ENCODE assay signal across 1 cellular context in the genomic region with DNA sequence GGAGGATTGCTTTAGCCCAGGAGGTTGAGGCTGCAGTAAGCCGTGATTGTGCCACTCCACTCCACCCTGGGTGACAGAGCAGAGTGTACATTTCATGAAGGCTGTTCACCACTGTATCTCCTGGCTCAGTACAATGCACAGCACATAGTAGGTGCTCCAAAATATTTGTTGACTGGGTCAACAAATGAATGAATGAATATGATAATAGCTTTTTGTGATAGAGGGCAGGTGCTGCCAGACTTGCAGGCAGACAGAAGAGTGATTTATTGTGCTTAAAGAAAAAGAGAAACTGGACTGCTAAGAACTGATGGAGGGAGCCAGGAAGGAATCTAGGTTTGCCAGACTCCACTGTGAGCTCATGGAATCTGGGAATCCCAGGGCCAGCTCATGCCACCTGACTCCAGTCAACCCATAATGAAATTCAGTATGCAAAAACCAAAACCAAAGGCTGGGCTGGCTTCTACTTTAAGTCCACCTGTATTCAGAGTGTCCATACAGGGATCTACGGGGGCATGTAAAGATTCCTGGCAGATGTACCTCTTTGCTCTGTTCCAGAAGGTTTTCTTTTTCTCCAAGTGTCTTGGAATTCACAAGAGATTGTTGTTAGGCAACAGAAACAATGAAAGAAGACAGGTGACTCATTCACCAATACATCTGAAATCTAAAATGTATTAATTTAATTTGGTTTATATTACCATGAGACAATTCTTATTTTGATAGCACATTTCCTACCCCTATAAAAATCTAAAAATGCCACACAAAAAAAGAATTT.
TF ChIP-seq lines count a peak whose summit lies in the region.

No MANE protein-coding gene starts in this region.

TF ChIP-seq in K562, 482 proteins besides CTCF, POLR2A, EP300 and RAD21:
- TF ChIP-seq ZKSCAN1 (IDR thresholded peaks at IDR 0.05; ENCODE audit: low read depth, low read length) (peak; percentile 79), MEIS2 (IDR thresholded peaks at IDR 0.05; ENCODE audit: partially characterized antibody) (peak; percentile 52), ZNF639 (CRISPR knock-in tag; conservative IDR thresholded peaks at IDR 0.05 in 1 of 2, IDR thresholded peaks at IDR 0.05 in 1 of 2) (no peak)
- TF ChIP-seq, protein P1, sequence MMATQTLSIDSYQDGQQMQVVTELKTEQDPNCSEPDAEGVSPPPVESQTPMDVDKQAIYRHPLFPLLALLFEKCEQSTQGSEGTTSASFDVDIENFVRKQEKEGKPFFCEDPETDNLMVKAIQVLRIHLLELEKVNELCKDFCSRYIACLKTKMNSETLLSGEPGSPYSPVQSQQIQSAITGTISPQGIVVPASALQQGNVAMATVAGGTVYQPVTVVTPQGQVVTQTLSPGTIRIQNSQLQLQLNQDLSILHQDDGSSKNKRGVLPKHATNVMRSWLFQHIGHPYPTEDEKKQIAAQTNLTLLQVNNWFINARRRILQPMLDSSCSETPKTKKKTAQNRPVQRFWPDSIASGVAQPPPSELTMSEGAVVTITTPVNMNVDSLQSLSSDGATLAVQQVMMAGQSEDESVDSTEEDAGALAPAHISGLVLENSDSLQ (IDR thresholded peaks at IDR 0.05): 0 out of 2 replicates have a peak, but pooled peaks have one; percentile 28
- TF ChIP-seq, protein P2, sequence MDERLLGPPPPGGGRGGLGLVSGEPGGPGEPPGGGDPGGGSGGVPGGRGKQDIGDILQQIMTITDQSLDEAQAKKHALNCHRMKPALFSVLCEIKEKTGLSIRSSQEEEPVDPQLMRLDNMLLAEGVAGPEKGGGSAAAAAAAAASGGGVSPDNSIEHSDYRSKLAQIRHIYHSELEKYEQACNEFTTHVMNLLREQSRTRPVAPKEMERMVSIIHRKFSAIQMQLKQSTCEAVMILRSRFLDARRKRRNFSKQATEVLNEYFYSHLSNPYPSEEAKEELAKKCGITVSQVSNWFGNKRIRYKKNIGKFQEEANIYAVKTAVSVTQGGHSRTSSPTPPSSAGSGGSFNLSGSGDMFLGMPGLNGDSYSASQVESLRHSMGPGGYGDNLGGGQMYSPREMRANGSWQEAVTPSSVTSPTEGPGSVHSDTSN (CRISPR knock-in tag; IDR thresholded peaks at IDR 0.05; ENCODE audit: low read depth): no peak
- TF ChIP-seq, protein P2 (tag; conservative IDR thresholded peaks at IDR 0.05; ENCODE audit: low read depth): 0 out of 2 replicates have a peak, but pooled peaks have one; percentile 17
TF ChIP-seq in K562: peak in this region for 4.
